In genomic region chr2:152740743-152741328, GRCh38 we compare ENCODE assay signal across 8 cellular contexts. TPM values are rescaled to one million over a fixed set of nuclear protein-coding genes. Genes with fewer than 3 reads are reported as not detected.
A peak's percentile ranks its signal among the peaks of the same experiment; 100 is the strongest.
DNase-seq lines count a peak whose midpoint lies in the region; ATAC-seq and TF ChIP-seq lines count a peak whose summit lies in the region.

No MANE protein-coding gene starts in this region.

- no peak overlapping the region for H3K27ac Mint-ChIP-seq in CD14-positive monocyte
- no peak overlapping the region for H3K27ac Mint-ChIP-seq in activated CD8-positive, alpha-beta T cell treated with anti-CD3 and anti-CD28 coated beads, Interleukin-2, amount 10 ng/mL, durations not matched to agents 7 days and 5 days

- H3K4me1 ChIP-seq in transverse colon, result no peaks in the 10 kb centered on the region

- no peaks in the 10 kb centered on the region for H3K27me3 ChIP-seq in transverse colon

- H3K9me3 ChIP-seq in transverse colon, result no peaks in the 10 kb centered on the region

- peak; percentile 90 for ATAC-seq in GM18519 (IDR thresholded peaks at IDR 0.05; ENCODE audit: low FRiP score, unreplicated experiment)
- ATAC-seq in HG02981 (IDR thresholded peaks at IDR 0.05; ENCODE audit: unreplicated experiment), result peak; percentile 72
- peak; percentile 69 for ATAC-seq in activated CD8-positive, alpha-beta T cell treated with anti-CD3 and anti-CD28 coated beads, Interleukin-2, amount 10 ng/mL, durations not matched to agents 7 days and 5 days

- H3K27me3 Mint-ChIP-seq in CD14-positive monocyte (ENCODE audit: low read depth in 3 of 3), result no peaks in the 10 kb centered on the region
- no peaks in the 10 kb centered on the region for H3K27me3 Mint-ChIP-seq in activated CD8-positive, alpha-beta T cell treated with anti-CD3 and anti-CD28 coated beads, Interleukin-2, amount 10 ng/mL, durations not matched to agents 7 days and 5 days (ENCODE audit: low read depth)

- TF ChIP-seq EP300 in transverse colon (IDR thresholded peaks at IDR 0.05; ENCODE audit: low read depth), result no peak

- no peaks in the 10 kb centered on the region for H3K4me1 Mint-ChIP-seq in CD14-positive monocyte
- no peaks in the 10 kb centered on the region for H3K4me1 Mint-ChIP-seq in activated CD8-positive, alpha-beta T cell treated with anti-CD3 and anti-CD28 coated beads, Interleukin-2, amount 10 ng/mL, durations not matched to agents 7 days and 5 days (ENCODE audit: low read depth)

- in situ Hi-C loops in transverse colon (cut with MboI; ENCODE audit: low pct_ligation_motif_present in 1 of 4, low pct_unique_long_range_greater_than_20kb in 1 of 4, low sequenced_read_pairs in 3 of 4), result loop anchor here in 1 of 4 donors (25.0 kb wide), 1 partner anchor 771 kb away; no protein-coding TSS in a partner anchor

- peaks cover 0 to 11% (median 2%) of the 10 kb centered on the region in 4 donors for H3K36me3 ChIP-seq in transverse colon

- CTCF ChIA-PET in activated CD8-positive, alpha-beta T cell treated with anti-CD3 and anti-CD28 coated beads, Interleukin-2, amount 10 ng/mL, durations not matched to agents 7 days and 5 days (lab: Charles Lee), result interaction anchor here (0.6 to 1.0 kb wide), 4 partner anchors 10 to 779 kb away, joined by 3 read pairs; no protein-coding TSS in a partner anchor

- H3K4me3 ChIP-seq in transverse colon, result no peak overlapping the region

- H3K4me3 Mint-ChIP-seq in CD14-positive monocyte, result no peak overlapping the region
- no peak overlapping the region for H3K4me3 Mint-ChIP-seq in activated CD8-positive, alpha-beta T cell treated with anti-CD3 and anti-CD28 coated beads, Interleukin-2, amount 10 ng/mL, durations not matched to agents 7 days and 5 days

- POLR2A ChIA-PET in activated CD8-positive, alpha-beta T cell treated with anti-CD3 and anti-CD28 coated beads, Interleukin-2, amount 10 ng/mL, durations not matched to agents 7 days and 5 days (lab: Charles Lee), result no interaction called here

- DNase-seq in CD14-positive monocyte (ENCODE audit: low spot score), result no peak
- DNase-seq in NCI-H1694 treated with DMSO at 0.1 percent for 48 hours (lab: John Stamatoyannopoulos, UW), result peak; percentile 69
- DNase-seq in activated CD8-positive, alpha-beta T cell treated with anti-CD3 and anti-CD28 coated beads, Interleukin-2, amount 10 ng/mL, durations not matched to agents 7 days and 5 days, result no peak
- DNase-seq in iPS-NIHi7 (ENCODE audit: extremely low spot score), result peak; percentile 17
- DNase-seq in transverse colon, result no peak
- no peak for DNase-seq in activated naive CD4-positive, alpha-beta T cell treated with anti-CD3 and anti-CD28 coated beads, Interleukin-2, amount 50 U/mL, for 16 hours

- intact Hi-C loops in CD14-positive monocyte (cut with micrococcal nuclease) (no loop called here), transverse colon (cut with DNase I; ENCODE audit: low total_unique reads) (no loop called here)

- H3K27ac ChIP-seq in transverse colon, result no peak overlapping the region

- peaks cover 0 to 6% (median 2%) of the 10 kb centered on the region in 7 donors for H3K9me3 Mint-ChIP-seq in CD14-positive monocyte
- H3K9me3 Mint-ChIP-seq in activated CD8-positive, alpha-beta T cell treated with anti-CD3 and anti-CD28 coated beads, Interleukin-2, amount 10 ng/mL, durations not matched to agents 7 days and 5 days (ENCODE audit: insufficient read depth), result no peaks in the 10 kb centered on the region

- H3K36me3 Mint-ChIP-seq in CD14-positive monocyte, result peaks cover 42 to 46% of the 10 kb centered on the region in 2 donors
- peaks cover 43% of the 10 kb centered on the region for H3K36me3 Mint-ChIP-seq in activated CD8-positive, alpha-beta T cell treated with anti-CD3 and anti-CD28 coated beads, Interleukin-2, amount 10 ng/mL, durations not matched to agents 7 days and 5 days (ENCODE audit: low read depth)

- TF ChIP-seq POLR2A in transverse colon (IDR thresholded peaks at IDR 0.05), result no peak

- TF ChIP-seq CTCF in CD14-positive monocyte (IDR thresholded peaks at IDR 0.05), result peak; percentile 94
- peak; percentile 68 to 92 (median 79) for TF ChIP-seq CTCF in transverse colon (IDR thresholded peaks at IDR 0.05)

- WGBS in transverse colon (ENCODE audit: low coverage in 1 of 2), 2 donors, result 29 to 33% methylated on average over 2 of the region's 2 CpGs

RNA-seq across cellular contexts. Expression of gene ARL6IP6, which starts 22.4 kb away (rescaled TPM):
- 10 to 100 TPM; 23.4 to 24.7 TPM for polyA plus RNA-seq in CD14-positive monocyte
- total RNA-seq in activated CD8-positive, alpha-beta T cell treated with anti-CD3 and anti-CD28 coated beads, Interleukin-2, amount 10 ng/mL, durations not matched to agents 7 days and 5 days, result 10 to 100 TPM; 42.9 to 44.4 TPM
- total RNA-seq in transverse colon, result 10 to 100 TPM; 11.2 to 28.3 (median 22.0) TPM

RNA-seq across cellular contexts. Expression of gene PRPF40A, which starts 23.6 kb away (rescaled TPM):
- polyA plus RNA-seq in CD14-positive monocyte, result 10 to 100 TPM; 66.6 to 95.4 TPM
- 100 to 1,000 TPM; 116 to 117 TPM for total RNA-seq in activated CD8-positive, alpha-beta T cell treated with anti-CD3 and anti-CD28 coated beads, Interleukin-2, amount 10 ng/mL, durations not matched to agents 7 days and 5 days
- total RNA-seq in transverse colon, result 100 to 1,000 TPM in 2 of 4 donors, 10 to 100 TPM in 2; 21.7 to 124 (median 104) TPM

Comparison
In these comparisons a context has a peak if more than half of its experiments do, and no peak if none do; other contexts are left out.
1. DNase-seq: peak in NCI-H1694 treated with DMSO at 0.1 percent for 48 hours (single experiment) and iPS-NIHi7 (single experiment); none in CD14-positive monocyte (single experiment), activated CD8-positive, alpha-beta T cell treated with anti-CD3 and anti-CD28 coated beads, Interleukin-2, amount 10 ng/mL, durations not matched to agents 7 days and 5 days (single experiment), transverse colon (single experiment) and activated naive CD4-positive, alpha-beta T cell treated with anti-CD3 and anti-CD28 coated beads, Interleukin-2, amount 50 U/mL, for 16 hours (single experiment).
2. Peak in every context shown above with its lines, with median percentiles within 50 percentile points of each other: ATAC-seq.